ENCODE assay signal across 35 cellular contexts in the genomic region with DNA sequence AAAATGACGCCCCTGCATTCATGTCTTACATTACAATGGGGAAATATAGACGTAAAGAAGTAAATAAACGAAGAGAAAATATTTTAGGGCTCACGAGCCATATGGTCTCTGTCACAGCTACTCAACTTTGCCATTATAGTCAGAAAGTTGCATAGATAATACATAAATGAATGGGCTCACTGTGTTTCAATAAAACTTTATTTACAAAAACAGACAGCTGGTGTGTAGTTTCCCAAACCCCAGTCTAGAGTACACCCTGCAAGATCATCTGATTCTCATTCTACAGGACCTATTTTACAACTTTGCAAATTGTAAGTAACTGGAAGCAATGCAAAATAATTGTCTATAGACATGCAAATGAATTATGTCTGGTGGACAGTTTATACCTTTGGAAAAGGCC. TPM values are rescaled to one million over a fixed set of nuclear protein-coding genes. Genes with fewer than 3 reads are reported as not detected.
DNase-seq lines count a peak whose midpoint lies in the region; ATAC-seq, FAIRE-seq and TF ChIP-seq lines count a peak whose summit lies in the region.
"Had no signal": no experiment of that assay in that cellular context is flagged by ENCODE, and none has a peak within 500 bp of the region (broad histone marks: within the 10 kb centered on the region; RNA-seq: fewer than 3 reads in every experiment).

No MANE protein-coding gene starts in this region.

- RAD21 ChIA-PET in GM12878 (lab: Charles Lee; ENCODE audit: unreplicated experiment), result no interaction called here

- CTCF ChIA-PET in HepG2 (lab: Yijun Ruan, JAX; ENCODE audit: low intra/inter-chr PET ratio, low total read pairs) (no interaction called here), GM12878 (lab: Yijun Ruan, JAX) (interaction anchor here (1.5 kb wide), 1 partner anchor 818 kb away, joined by 3 read pairs; no protein-coding TSS in a partner anchor), K562 (lab: Yijun Ruan, JAX; ENCODE audit: low intra/inter-chr PET ratio) (no interaction called here)

- SMC1A ChIA-PET in GM12878 (lab: Charles Lee; ENCODE audit: uncharacterized antibody, unreplicated experiment), result no interaction called here

- H3K79me2 ChIP-seq in HepG2 (ENCODE audit: insufficient read depth, low read length), result no peaks in the 10 kb centered on the region
- H3K79me2 ChIP-seq in GM12878 (ENCODE audit: control insufficient read depth, insufficient read depth, low read length), result no peaks in the 10 kb centered on the region
- no peaks in the 10 kb centered on the region for H3K79me2 ChIP-seq in K562 (ENCODE audit: control insufficient read depth, insufficient read depth, low read length)

- H3K27me3 ChIP-seq in HepG2 (ENCODE audit: control insufficient read depth in 1 of 2, insufficient read depth in 2 of 2, low read length in 2 of 2) (no peaks in the 10 kb centered on the region), right lobe of liver (no peaks in the 10 kb centered on the region), GM12878 (replicated peaks in 1 of 2; ENCODE audit: control insufficient read depth in 2 of 2, insufficient read depth in 2 of 2, low read length in 1 of 2) (no peaks in the 10 kb centered on the region), K562 (ENCODE audit: control insufficient read depth in 2 of 2, insufficient read depth in 2 of 2, low read length in 2 of 2) (no peaks in the 10 kb centered on the region)
- H3K27me3 ChIP-seq: BE2C, BLaER1 had no signal

- H3K36me3 ChIP-seq in HepG2 (replicated peaks in 1 of 2; ENCODE audit: control insufficient read depth in 1 of 2, insufficient read depth in 2 of 2, low read length in 2 of 2) (peaks cover 7 to 26% of the 10 kb centered on the region in 2 experiments), right lobe of liver (peaks cover 0 to under 1% (median 0%) of the 10 kb centered on the region in 4 donors), GM12878 (ENCODE audit: control insufficient read depth in 2 of 2, insufficient read depth in 2 of 2, low read length in 1 of 2) (peaks cover 3 to 23% of the 10 kb centered on the region in 2 experiments), K562 (ENCODE audit: control insufficient read depth, insufficient read depth, low read length) (peaks cover 43% of the 10 kb centered on the region)

- no peaks in the 10 kb centered on the region for H3K9me1 ChIP-seq in K562 (ENCODE audit: control insufficient read depth, insufficient read depth, low read length)

- no peak for TF ChIP-seq POLR2A in HepG2 (IDR thresholded peaks at IDR 0.05; ENCODE audit: insufficient read depth in 1 of 2, low read depth in 2 of 2, low read length in 2 of 2)
- TF ChIP-seq POLR2A in right lobe of liver (IDR thresholded peaks at IDR 0.05), result no peak
- no peak for TF ChIP-seq POLR2A in GM12878 (IDR thresholded peaks at IDR 0.05; ENCODE audit: low read depth, low read length)
- no peak for TF ChIP-seq POLR2A in K562 (conservative IDR thresholded peaks at IDR 0.05)
- TF ChIP-seq POLR2A in lower leg skin (IDR thresholded peaks at IDR 0.05), result no peak

- H3K9me3 ChIP-seq in HepG2 (ENCODE audit: low read length) (no peaks in the 10 kb centered on the region), right lobe of liver (no peaks in the 10 kb centered on the region), GM12878 (replicated peaks; ENCODE audit: control insufficient read depth, insufficient read depth, low read length) (no peaks in the 10 kb centered on the region), K562 (replicated peaks; ENCODE audit: control insufficient read depth, insufficient read depth, low read depth, low read length) (no peaks in the 10 kb centered on the region)
- H3K9me3 ChIP-seq: A549; BE2C; BLaER1; BLaER1 treated with 17β-estradiol and CSF1 and Interleukin-3, amounts not matched to agents 10 nM and 100 nM; Caco-2 had no signal

- in situ Hi-C loops in HepG2 (cut with HindIII; ENCODE audit: extremely low pct_ligation_motif_present, low pct_unique_long_range_greater_than_20kb) (no loop called here), GM12878 (cut with MboI) (no loop called here), K562 (cut with MboI) (no loop called here)

- H4K20me1 ChIP-seq in HepG2 (ENCODE audit: insufficient read depth, low read length) (no peaks in the 10 kb centered on the region), GM12878 (ENCODE audit: control insufficient read depth, insufficient read depth) (no peaks in the 10 kb centered on the region), K562 (replicated peaks; ENCODE audit: control insufficient read depth, insufficient read depth, low read length) (no peaks in the 10 kb centered on the region)
- H4K20me1 ChIP-seq: BLaER1 had no signal

- TF ChIP-seq EP300 in HepG2 (IDR thresholded peaks at IDR 0.05; ENCODE audit: low read depth in 2 of 2, low read length in 2 of 2), result no peak
- no peak for TF ChIP-seq EP300 in HepG2 (CRISPR knock-in tag; IDR thresholded peaks at IDR 0.05; ENCODE audit: borderline replicate concordance)
- TF ChIP-seq EP300 in GM12878 (IDR thresholded peaks at IDR 0.05; ENCODE audit: borderline replicate concordance in 1 of 2, control insufficient read depth in 1 of 2, low read depth in 2 of 2, low read length in 2 of 2), result no peak
- no peak for TF ChIP-seq EP300 in K562 (IDR thresholded peaks at IDR 0.05; ENCODE audit: low read length)

- H2AFZ ChIP-seq in HepG2 (ENCODE audit: low read length) (no peak overlapping the region), GM12878 (ENCODE audit: control insufficient read depth, low read depth, low read length) (no peak overlapping the region), K562 (ENCODE audit: low read depth, low read length) (no peak overlapping the region)

- intact Hi-C loops in HepG2 (cut with micrococcal nuclease; ENCODE audit: unreplicated experiment), result no loop called here
- intact Hi-C loops in right lobe of liver (cut with DNase I), result no loop called here
- intact Hi-C loops in GM12878 (cut with micrococcal nuclease; ENCODE audit: unreplicated experiment), result no loop called here
- intact Hi-C loops in K562 (cut with micrococcal nuclease), result no loop called here
- intact Hi-C loops in lower leg skin (cut with DNase I; ENCODE audit: low total_unique reads), result no loop called here

- no peak for TF ChIP-seq CTCF in HepG2 (CRISPR knock-in tag; IDR thresholded peaks at IDR 0.05)
- TF ChIP-seq CTCF in right lobe of liver (IDR thresholded peaks at IDR 0.05), result no peak
- TF ChIP-seq CTCF in GM12878 (IDR thresholded peaks at IDR 0.05 in 2 of 3, conservative IDR thresholded peaks at IDR 0.05 in 1 of 3; ENCODE audit: control insufficient read depth in 2 of 3, extremely low read depth in 1 of 3, insufficient read depth in 1 of 3, low read depth in 3 of 3, low read length in 3 of 3), result no peak
- no peak for TF ChIP-seq CTCF in K562 (IDR thresholded peaks at IDR 0.05 in 2 of 3, conservative IDR thresholded peaks at IDR 0.05 in 1 of 3; ENCODE audit: insufficient read depth in 2 of 3, low read depth in 1 of 3, low read length in 3 of 3)
- TF ChIP-seq CTCF in lower leg skin (IDR thresholded peaks at IDR 0.05), result no peak
- no peak for TF ChIP-seq CTCF in coronary artery (IDR thresholded peaks at IDR 0.05)

- ATAC-seq in HepG2 (no peak), right lobe of liver (no peak), GM12878 (no peak), K562 (no peak)
- ATAC-seq: A549; CD8-positive, alpha-beta T cell had no signal

- WGBS in HepG2 (ENCODE audit: low lambda C conversion rate), result 86% methylated on average over 4 of the region's 4 CpGs
- 89% methylated on average over 4 of the region's 4 CpGs for WGBS in right lobe of liver (ENCODE audit: insufficient coverage, low coverage, low lambda C conversion rate, missing lambda C conversion rate)
- WGBS in GM12878 (ENCODE audit: insufficient coverage, insufficient replicate concordance, low lambda C conversion rate, missing lambda C conversion rate), result 98% methylated on average over 4 of the region's 4 CpGs
- 98% methylated on average over 4 of the region's 4 CpGs for WGBS in K562 (ENCODE audit: insufficient coverage, low coverage, missing lambda C conversion rate)
- 97 to 99% methylated on average over 4 of the region's 4 CpGs for WGBS in lower leg skin, 2 donors

- H3K27ac ChIP-seq in HepG2 (ENCODE audit: extremely low read length, insufficient read depth, low read length) (no peak overlapping the region), right lobe of liver (no peak overlapping the region), GM12878 (ENCODE audit: control insufficient read depth, insufficient read depth) (no peak overlapping the region), K562 (ENCODE audit: extremely low read depth, low read depth, low read length) (no peak overlapping the region), coronary artery (no peak overlapping the region)
- H3K27ac ChIP-seq: 22Rv1; A549; BLaER1; BLaER1 treated with 17β-estradiol and CSF1 and Interleukin-3, amounts not matched to agents 10 nM and 100 nM; C4-2B had no signal

- POLR2A ChIA-PET in HepG2 (lab: Yijun Ruan, JAX), result no interaction called here
- POLR2A ChIA-PET in GM12878 (lab: Charles Lee), result no interaction called here
- POLR2A ChIA-PET in K562 (lab: Yijun Ruan, JAX), result no interaction called here

- H3K4me3 ChIP-seq in HepG2 (replicated peaks in 1 of 3; ENCODE audit: insufficient read depth in 1 of 3, low read depth in 2 of 3, low read length in 3 of 3) (no peak overlapping the region), right lobe of liver (no peak overlapping the region), GM12878 (no peak overlapping the region), K562 (no peak overlapping the region), lower leg skin (ENCODE audit: low read depth, poor library complexity, severe bottlenecking) (no peak overlapping the region), coronary artery (no peak overlapping the region)
- H3K4me3 ChIP-seq: A549; BLaER1; BLaER1 treated with 17β-estradiol and CSF1 and Interleukin-3, amounts not matched to agents 10 nM and 100 nM had no signal

- H3K4me2 ChIP-seq in HepG2 (ENCODE audit: low read depth, low read length) (no peak overlapping the region), GM12878 (ENCODE audit: control insufficient read depth, insufficient read depth) (no peak overlapping the region), K562 (ENCODE audit: insufficient read depth, low read length) (no peak overlapping the region)
- H3K4me2 ChIP-seq: A549; BLaER1; BLaER1 treated with 17β-estradiol and CSF1 and Interleukin-3, amounts not matched to agents 10 nM and 100 nM had no signal

- DNase-seq in HepG2 (ENCODE audit: low spot score) (no peak), right lobe of liver (no peak), GM12878 (ENCODE audit: low read depth, low spot score) (no peak), K562 (ENCODE audit: extremely low read depth in 1 of 4, low spot score in 3 of 4) (no peak), NCI-H187 (lab: John Stamatoyannopoulos, UW) (no peak), lower leg skin (ENCODE audit: low spot score in 2 of 2) (no peak), coronary artery (ENCODE audit: low spot score) (no peak)
- DNase-seq: 8988T; ACHN; AML-193; BE2C; C1 segment of cervical spinal cord; Caco-2; Calu3; CD4-positive, alpha-beta memory T cell; CD4-positive, alpha-beta T cell; CD4-positive, CD25-positive, alpha-beta regulatory T cell; CD8-positive, alpha-beta memory T cell; CD8-positive, alpha-beta T cell; COR-L47; DMS 273 treated with DMSO at 0.1 percent for 48 hours; DMS153; DMS53; DMS79; DMS79 treated with DMSO at 0.1 percent for 48 hours; DND-41; EL had no signal

- no peak for TF ChIP-seq RAD21 in HepG2 (CRISPR knock-in tag; IDR thresholded peaks at IDR 0.05)
- no peak for TF ChIP-seq RAD21 in GM12878 (IDR thresholded peaks at IDR 0.05; ENCODE audit: insufficient read depth, low read depth, low read length)
- TF ChIP-seq RAD21 in K562 (CRISPR knock-in tag; conservative IDR thresholded peaks at IDR 0.05 in 1 of 2, IDR thresholded peaks at IDR 0.05 in 1 of 2), result no peak

- H3K4me1 ChIP-seq in HepG2 (ENCODE audit: insufficient read depth, low read length), result peaks cover 42% of the 10 kb centered on the region
- no peaks in the 10 kb centered on the region for H3K4me1 ChIP-seq in right lobe of liver
- H3K4me1 ChIP-seq in GM12878 (ENCODE audit: control insufficient read depth, insufficient read depth, low read length), result no peaks in the 10 kb centered on the region
- peaks cover 7 to 19% of the 10 kb centered on the region in 2 experiments; a peak in 3 of 5 replicates for H3K4me1 ChIP-seq in K562 (replicated peaks in 1 of 2; ENCODE audit: control insufficient read depth in 2 of 2, insufficient read depth in 2 of 2, low read length in 2 of 2)
- H3K4me1 ChIP-seq: A549, BE2C had no signal

- FAIRE-seq in HepG2 (lab: Jason Lieb, UNC) (no peak), GM12878 (lab: Jason Lieb, UNC) (no peak), K562 (lab: Jason Lieb, UNC) (no peak), islet of Langerhans (lab: Jason Lieb, UNC) (peak; percentile 17)
- FAIRE-seq: A204.1, A549, D721Med had no signal

- H3K9ac ChIP-seq in HepG2 (ENCODE audit: insufficient read depth, low read depth, low read length), result no peak overlapping the region
- no peak overlapping the region for H3K9ac ChIP-seq in GM12878 (ENCODE audit: control insufficient read depth, insufficient read depth, low read length)
- no peak overlapping the region for H3K9ac ChIP-seq in K562 (ENCODE audit: insufficient read depth in 1 of 2, low read depth in 2 of 2, low read length in 2 of 2)
- H3K9ac ChIP-seq: BLaER1; BLaER1 treated with 17β-estradiol and CSF1 and Interleukin-3, amounts not matched to agents 10 nM and 100 nM had no signal

- BruUV-seq in HepG2 (replicated peaks; lab: Mats Ljungman, UMichigan), result no TSS peak
- BruUV-seq in GM12878 (replicated peaks; lab: Mats Ljungman, UMichigan), result no TSS peak
- BruUV-seq in K562 (replicated peaks; lab: Mats Ljungman, UMichigan), result no TSS peak

RNA-seq across cellular contexts. Expression of a gene that starts 57.5 kb away (rescaled TPM):
- total RNA-seq in HepG2 (2016; rRNA removed; fragmentation: Illumina TruSeq; extraction: Trizol) (63.0 and 93.7 TPM in 2 replicates), right lobe of liver (10 to 100 TPM in 5 of 6 experiments, 1 to 10 TPM in 1; 7.9 to 16.7 (median 11.5) TPM), GM12878 (2014; rRNA removed) (30.8 and 31.5 TPM in 2 replicates), GM12878 (2014; rRNA removed; fragmentation: Illumina TruSeq; extraction: Trizol) (35.4 and 38.6 TPM in 2 replicates), GM12878 (2021) (25.7 and 29.2 TPM in 2 replicates), K562 (2014; rRNA removed) (44.0 and 46.7 TPM in 2 replicates), K562 (2014; rRNA removed; fragmentation: Illumina TruSeq; extraction: Trizol) (63.9 and 68.0 TPM in 2 replicates), K562 (2015; rRNA removed; fragmentation: Illumina TruSeq; extraction: Trizol) (55.6 and 60.0 TPM in 2 replicates), K562 (2021) (44.2 and 47.8 TPM in 2 replicates), lower leg skin (10 to 100 TPM; 14.6 to 23.3 (median 19.2) TPM)
- 30.6 and 36.8 TPM in 2 replicates for total RNA-seq in HepG2 (2016; cell fraction: cytosol; rRNA removed; fragmentation: Illumina TruSeq; extraction: Trizol; ENCODE audit: low read depth)
- total RNA-seq in HepG2 (2016; cell fraction: insoluble cytoplasmic fraction; rRNA removed; fragmentation: Illumina TruSeq; extraction: Trizol), result 58.7 and 94.5 TPM in 2 replicates
- 26.0 and 30.7 TPM in 2 replicates for total RNA-seq in HepG2 (2016; cell fraction: membrane; rRNA removed; fragmentation: Illumina TruSeq; extraction: Trizol)
- total RNA-seq in HepG2 (2016; cell fraction: nucleus; rRNA removed; fragmentation: Illumina TruSeq; extraction: Trizol), result 48.0 TPM in 2 replicates
- polyA plus RNA-seq in HepG2 (2011; rRNA removed) (20.1 and 23.0 TPM in 2 replicates), GM12878 (2011; rRNA removed) (36.6 and 39.3 TPM in 2 replicates), GM12878 (2014; fragmentation: Illumina TruSeq; extraction: Trizol) (37.9 and 45.2 TPM in 2 replicates), GM12878 (2014; fragmentation: Nextera tagmentation; extraction: Ambion mirVana) (10 to 100 TPM; 21.2 to 22.7 TPM), GM12878 (2014; rRNA removed) (20.8 and 23.4 TPM in 2 replicates), GM12878 (2016; fragmentation: Nextera tagmentation; extraction: Ambion mirVana) (10 to 100 TPM; 42.9 to 44.5 TPM), K562 (2011; rRNA removed) (39.2 and 51.0 TPM in 2 replicates), K562 (2014; fragmentation: Illumina TruSeq; extraction: Trizol) (53.0 and 59.4 TPM in 2 replicates), K562 (2014; fragmentation: Nextera tagmentation; extraction: Ambion mirVana) (10 to 100 TPM; 32.9 to 45.5 TPM), K562 (2014; rRNA removed) (35.4 and 42.2 TPM in 2 replicates)
- 9.8 and 14.8 TPM in 2 replicates for polyA plus RNA-seq in HepG2 (2011; cell fraction: cytosol; rRNA removed)
- polyA plus RNA-seq in HepG2 (2011; cell fraction: nucleus; rRNA removed), result 13.3 and 15.1 TPM in 2 replicates
- 20.6 and 28.7 TPM in 2 replicates for polyA plus RNA-seq in HepG2 (2012)
- polyA plus RNA-seq in HepG2 (2016; cell fraction: cytosol; fragmentation: Illumina TruSeq; extraction: Trizol; ENCODE audit: low read depth), result 7.3 and 8.1 TPM in 2 replicates
- polyA plus RNA-seq in HepG2 (2016; cell fraction: insoluble cytoplasmic fraction; fragmentation: Illumina TruSeq; extraction: Trizol; ENCODE audit: low read depth), result 76.1 and 78.2 TPM in 2 replicates
- polyA plus RNA-seq in HepG2 (2016; cell fraction: membrane; fragmentation: Illumina TruSeq; extraction: Trizol; ENCODE audit: low read depth), result 13.2 and 13.8 TPM in 2 replicates
- 41.1 and 41.6 TPM in 2 replicates for polyA plus RNA-seq in HepG2 (2016; cell fraction: nucleus; fragmentation: Illumina TruSeq; extraction: Trizol; ENCODE audit: insufficient read depth, low read depth)
- 20.5 and 33.9 TPM in 2 replicates for polyA minus RNA-seq in HepG2 (2011; rRNA and poly(A)+ RNA removed; ENCODE audit: low replicate concordance)
- 24.4 and 25.4 TPM in 2 replicates for polyA minus RNA-seq in HepG2 (2011; cell fraction: cytosol; rRNA and poly(A)+ RNA removed)
- polyA minus RNA-seq in HepG2 (2011; cell fraction: nucleus; rRNA and poly(A)+ RNA removed), result 53.0 and 56.7 TPM in 2 replicates
- total RNA-seq in GM12878 (2013; cell fraction: nucleolus; rRNA removed), result 47.3 and 75.2 TPM in 2 replicates
- polyA plus RNA-seq in GM12878 (2011; ENCODE audit: low read depth), result 8.9 TPM
- 17.6 and 20.2 TPM in 2 replicates for polyA plus RNA-seq in GM12878 (2011; cell fraction: cytosol; rRNA removed)
- polyA plus RNA-seq in GM12878 (2011; cell fraction: nucleus; rRNA removed), result 15.3 and 21.3 TPM in 2 replicates
- 12.8 and 14.7 TPM in 2 replicates for polyA plus RNA-seq in GM12878 (2012)
- polyA minus RNA-seq in GM12878 (2011; rRNA and poly(A)+ RNA removed), result 47.8 and 54.8 TPM in 2 replicates
- 15.2 and 17.7 TPM in 2 replicates for polyA minus RNA-seq in GM12878 (2011; cell fraction: cytosol; rRNA and poly(A)+ RNA removed)
- 17.4 and 25.3 TPM in 2 replicates for polyA minus RNA-seq in GM12878 (2011; cell fraction: nucleus; rRNA and poly(A)+ RNA removed)
- total RNA-seq in K562 (2011; cell fraction: chromatin; rRNA removed; ENCODE audit: low replicate concordance), result 64.7 and 95.6 TPM in 2 replicates
- total RNA-seq in K562 (2011; cell fraction: nucleolus; rRNA removed), result 28.3 and 33.4 TPM in 2 replicates
- total RNA-seq in K562 (2011; cell fraction: nucleoplasm; rRNA removed), result 40.4 and 48.9 TPM in 2 replicates
- polyA plus RNA-seq in K562 (2011; cell fraction: cytosol; rRNA removed), result 12.6 and 22.4 TPM in 2 replicates
- 21.2 and 24.0 TPM in 2 replicates for polyA plus RNA-seq in K562 (2011; cell fraction: nucleus; rRNA removed)
- 17.8 and 33.3 TPM in 2 replicates for polyA plus RNA-seq in K562 (2012)
- polyA minus RNA-seq in K562 (2011; rRNA and poly(A)+ RNA removed), result 77.9 and 78.4 TPM in 2 replicates
- polyA minus RNA-seq in K562 (2011; cell fraction: cytosol; rRNA and poly(A)+ RNA removed), result 27.9 and 33.6 TPM in 2 replicates
- polyA minus RNA-seq in K562 (2011; cell fraction: nucleus; rRNA and poly(A)+ RNA removed), result 20.2 and 37.8 TPM in 2 replicates
